Comparison of ENCODE assay signal across 1 cellular context in genomic region chr17:8741366-8741765, GRCh38.
TF ChIP-seq lines count a peak whose summit lies in the region.

No MANE protein-coding gene starts in this region.

TF ChIP-seq in GM23338, 12 proteins besides CTCF, POLR2A, EP300 and RAD21 (continued from another document):
- TF ChIP-seq REST (IDR thresholded peaks at IDR 0.05; ENCODE audit: unreplicated experiment) (no peak), STAT1 (IDR thresholded peaks at IDR 0.05; ENCODE audit: unreplicated experiment) (no peak), ETS1 (IDR thresholded peaks at IDR 0.05) (no peak), NANOG (IDR thresholded peaks at IDR 0.05; ENCODE audit: borderline replicate concordance) (no peak), EZH2phosphoT487 (IDR thresholded peaks at IDR 0.05; ENCODE audit: unreplicated experiment) (no peak), JUNB (IDR thresholded peaks at IDR 0.05; ENCODE audit: unreplicated experiment) (no peak), POLR2AphosphoS5 (IDR thresholded peaks at IDR 0.05; ENCODE audit: low read depth) (no peak), CREB1 (CRISPR knock-in tag; IDR thresholded peaks at IDR 0.05; ENCODE audit: low read depth) (no peak), ZNF114 (CRISPR knock-in tag; IDR thresholded peaks at IDR 0.05) (no peak)
- TF ChIP-seq, protein P1, sequence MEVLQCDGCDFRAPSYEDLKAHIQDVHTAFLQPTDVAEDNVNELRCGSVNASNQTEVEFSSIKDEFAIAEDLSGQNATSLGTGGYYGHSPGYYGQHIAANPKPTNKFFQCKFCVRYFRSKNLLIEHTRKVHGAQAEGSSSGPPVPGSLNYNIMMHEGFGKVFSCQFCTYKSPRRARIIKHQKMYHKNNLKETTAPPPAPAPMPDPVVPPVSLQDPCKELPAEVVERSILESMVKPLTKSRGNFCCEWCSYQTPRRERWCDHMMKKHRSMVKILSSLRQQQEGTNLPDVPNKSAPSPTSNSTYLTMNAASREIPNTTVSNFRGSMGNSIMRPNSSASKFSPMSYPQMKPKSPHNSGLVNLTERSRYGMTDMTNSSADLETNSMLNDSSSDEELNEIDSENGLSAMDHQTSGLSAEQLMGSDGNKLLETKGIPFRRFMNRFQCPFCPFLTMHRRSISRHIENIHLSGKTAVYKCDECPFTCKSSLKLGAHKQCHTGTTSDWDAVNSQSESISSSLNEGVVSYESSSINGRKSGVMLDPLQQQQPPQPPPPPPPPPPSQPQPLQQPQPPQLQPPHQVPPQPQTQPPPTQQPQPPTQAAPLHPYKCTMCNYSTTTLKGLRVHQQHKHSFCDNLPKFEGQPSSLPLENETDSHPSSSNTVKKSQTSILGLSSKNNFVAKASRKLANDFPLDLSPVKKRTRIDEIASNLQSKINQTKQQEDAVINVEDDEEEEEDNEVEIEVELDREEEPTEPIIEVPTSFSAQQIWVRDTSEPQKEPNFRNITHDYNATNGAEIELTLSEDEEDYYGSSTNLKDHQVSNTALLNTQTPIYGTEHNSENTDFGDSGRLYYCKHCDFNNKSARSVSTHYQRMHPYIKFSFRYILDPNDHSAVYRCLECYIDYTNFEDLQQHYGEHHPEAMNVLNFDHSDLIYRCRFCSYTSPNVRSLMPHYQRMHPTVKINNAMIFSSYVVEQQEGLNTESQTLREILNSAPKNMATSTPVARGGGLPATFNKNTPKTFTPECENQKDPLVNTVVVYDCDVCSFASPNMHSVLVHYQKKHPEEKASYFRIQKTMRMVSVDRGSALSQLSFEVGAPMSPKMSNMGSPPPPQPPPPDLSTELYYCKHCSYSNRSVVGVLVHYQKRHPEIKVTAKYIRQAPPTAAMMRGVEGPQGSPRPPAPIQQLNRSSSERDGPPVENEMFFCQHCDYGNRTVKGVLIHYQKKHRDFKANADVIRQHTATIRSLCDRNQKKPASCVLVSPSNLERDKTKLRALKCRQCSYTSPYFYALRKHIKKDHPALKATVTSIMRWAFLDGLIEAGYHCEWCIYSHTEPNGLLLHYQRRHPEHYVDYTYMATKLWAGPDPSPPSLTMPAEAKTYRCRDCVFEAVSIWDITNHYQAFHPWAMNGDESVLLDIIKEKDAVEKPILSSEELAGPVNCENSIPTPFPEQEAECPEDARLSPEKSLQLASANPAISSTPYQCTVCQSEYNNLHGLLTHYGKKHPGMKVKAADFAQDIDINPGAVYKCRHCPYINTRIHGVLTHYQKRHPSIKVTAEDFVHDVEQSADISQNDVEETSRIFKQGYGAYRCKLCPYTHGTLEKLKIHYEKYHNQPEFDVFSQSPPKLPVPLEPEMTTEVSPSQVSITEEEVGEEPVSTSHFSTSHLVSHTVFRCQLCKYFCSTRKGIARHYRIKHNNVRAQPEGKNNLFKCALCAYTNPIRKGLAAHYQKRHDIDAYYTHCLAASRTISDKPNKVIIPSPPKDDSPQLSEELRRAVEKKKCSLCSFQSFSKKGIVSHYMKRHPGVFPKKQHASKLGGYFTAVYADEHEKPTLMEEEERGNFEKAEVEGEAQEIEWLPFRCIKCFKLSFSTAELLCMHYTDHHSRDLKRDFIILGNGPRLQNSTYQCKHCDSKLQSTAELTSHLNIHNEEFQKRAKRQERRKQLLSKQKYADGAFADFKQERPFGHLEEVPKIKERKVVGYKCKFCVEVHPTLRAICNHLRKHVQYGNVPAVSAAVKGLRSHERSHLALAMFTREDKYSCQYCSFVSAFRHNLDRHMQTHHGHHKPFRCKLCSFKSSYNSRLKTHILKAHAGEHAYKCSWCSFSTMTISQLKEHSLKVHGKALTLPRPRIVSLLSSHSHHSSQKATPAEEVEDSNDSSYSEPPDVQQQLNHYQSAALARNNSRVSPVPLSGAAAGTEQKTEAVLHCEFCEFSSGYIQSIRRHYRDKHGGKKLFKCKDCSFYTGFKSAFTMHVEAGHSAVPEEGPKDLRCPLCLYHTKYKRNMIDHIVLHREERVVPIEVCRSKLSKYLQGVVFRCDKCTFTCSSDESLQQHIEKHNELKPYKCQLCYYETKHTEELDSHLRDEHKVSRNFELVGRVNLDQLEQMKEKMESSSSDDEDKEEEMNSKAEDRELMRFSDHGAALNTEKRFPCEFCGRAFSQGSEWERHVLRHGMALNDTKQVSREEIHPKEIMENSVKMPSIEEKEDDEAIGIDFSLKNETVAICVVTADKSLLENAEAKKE (CRISPR knock-in tag; IDR thresholded peaks at IDR 0.05): no peak
